Comparison of ENCODE assay signal across 9 cellular contexts in the genomic region with DNA sequence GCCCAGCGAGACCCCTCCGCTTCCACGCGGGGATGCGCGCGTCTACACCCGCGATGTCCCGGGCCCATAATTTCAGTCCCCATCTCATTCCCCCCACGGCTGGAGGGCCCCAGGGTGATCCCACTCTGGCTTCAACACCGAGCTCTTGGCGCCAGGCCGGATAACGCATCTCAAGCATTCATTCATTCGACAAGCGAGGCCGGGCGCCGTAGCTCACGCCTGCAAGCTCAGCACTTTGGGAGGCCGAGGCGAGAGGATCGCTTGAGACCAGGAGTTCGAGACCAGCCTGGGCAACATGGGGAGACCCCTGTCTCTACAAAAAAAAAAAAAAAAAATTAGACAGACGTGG. TPM values are rescaled to one million over a fixed set of nuclear protein-coding genes. Genes with fewer than 3 reads are reported as not detected.
A peak's percentile ranks its signal among the peaks of the same experiment; 100 is the strongest.
DNase-seq lines count a peak whose midpoint lies in the region; ATAC-seq, FAIRE-seq and TF ChIP-seq lines count a peak whose summit lies in the region.
"Had no signal": no experiment of that assay in that cellular context is flagged by ENCODE, and none has a peak within 500 bp of the region (broad histone marks: within the 10 kb centered on the region; RNA-seq: fewer than 3 reads in every experiment).

No MANE protein-coding gene starts in this region.

- H3K4me3 ChIP-seq in keratinocyte (ENCODE audit: control insufficient read depth in 2 of 3, extremely low read depth in 1 of 3, insufficient read depth in 2 of 3, low read depth in 1 of 3, low read length in 3 of 3) (peak overlapping the region; percentile 36 to 57 (median 49)), tibial artery (peak overlapping the region; percentile 49 to 60)

- TF ChIP-seq POLR2A in GM12891 (IDR thresholded peaks at IDR 0.05; ENCODE audit: low read depth, low read length), result no peak

- no peak for FAIRE-seq in keratinocyte (lab: Jason Lieb, UNC)
- no peak for FAIRE-seq in GM12891 (lab: Jason Lieb, UNC)
- FAIRE-seq: G401.6 had no signal

- no peaks in the 10 kb centered on the region for H3K27me3 Mint-ChIP-seq in activated T-cell treated with anti-CD3 and anti-CD28 coated beads, Interleukin-2, amount 50 U/mL, for 24 hours
- H3K27me3 Mint-ChIP-seq in activated naive CD8-positive, alpha-beta T cell treated with anti-CD3 and anti-CD28 coated beads, Interleukin-2, amount 50 U/mL, for 24 hours, result no peaks in the 10 kb centered on the region

- H4K20me1 ChIP-seq in keratinocyte (ENCODE audit: control insufficient read depth, extremely low read depth, insufficient read depth, low read length), result no peaks in the 10 kb centered on the region

- peak overlapping the region; percentile 44 for H3K9ac ChIP-seq in keratinocyte (ENCODE audit: control insufficient read depth, extremely low read depth, insufficient read depth, low read length)

- dilution Hi-C loops in keratinocyte (cut with MboI; ENCODE audit: extremely low pct_ligation_motif_present, low sequenced_read_pairs), result loop anchor here (25.0 kb wide), 1 partner anchor 159 kb away; a partner anchor contains a TSS

- H3K36me3 ChIP-seq in keratinocyte (ENCODE audit: control insufficient read depth in 2 of 2, extremely low read depth in 1 of 2, insufficient read depth in 2 of 2, low read length in 2 of 2) (peaks cover 0 to 10% of the 10 kb centered on the region in 2 experiments), tibial artery (peaks cover 0 to 20% (median 15%) of the 10 kb centered on the region in 3 donors)

- H3K9me3 ChIP-seq in keratinocyte (ENCODE audit: control insufficient read depth, low read depth, low read length), result no peaks in the 10 kb centered on the region
- H3K9me3 ChIP-seq in tibial artery, result no peaks in the 10 kb centered on the region

- peaks cover 42% of the 10 kb centered on the region for H3K36me3 Mint-ChIP-seq in activated T-cell treated with anti-CD3 and anti-CD28 coated beads, Interleukin-2, amount 50 U/mL, for 24 hours (ENCODE audit: low read depth)
- peaks cover 33% of the 10 kb centered on the region for H3K36me3 Mint-ChIP-seq in activated naive CD8-positive, alpha-beta T cell treated with anti-CD3 and anti-CD28 coated beads, Interleukin-2, amount 50 U/mL, for 24 hours (ENCODE audit: low read depth)

- no peak for ATAC-seq in activated naive CD8-positive, alpha-beta T cell treated with anti-CD3 and anti-CD28 coated beads, Interleukin-2, amount 50 U/mL, for 24 hours
- ATAC-seq in GM19023 (IDR thresholded peaks at IDR 0.05; ENCODE audit: unreplicated experiment), result no peak

- no peaks in the 10 kb centered on the region for H3K9me3 Mint-ChIP-seq in activated T-cell treated with anti-CD3 and anti-CD28 coated beads, Interleukin-2, amount 50 U/mL, for 24 hours
- H3K9me3 Mint-ChIP-seq in activated naive CD8-positive, alpha-beta T cell treated with anti-CD3 and anti-CD28 coated beads, Interleukin-2, amount 50 U/mL, for 24 hours, result no peaks in the 10 kb centered on the region

- peaks cover 8% of the 10 kb centered on the region for H3K4me1 ChIP-seq in keratinocyte (ENCODE audit: control insufficient read depth, extremely low read depth, insufficient read depth, low read length)
- H3K4me1 ChIP-seq in tibial artery, result peaks cover 0 to 17% (median 8%) of the 10 kb centered on the region in 4 donors

- H3K27ac ChIP-seq in keratinocyte (ENCODE audit: control insufficient read depth, insufficient read depth, low read length) (no peak overlapping the region), tibial artery (peak overlapping the region; percentile 44 to 47)

- intact Hi-C loops in tibial artery (cut with DNase I; ENCODE audit: low total_unique reads), result no loop called here

- peak overlapping the region; percentile 82 for H3K4me2 ChIP-seq in keratinocyte (ENCODE audit: control insufficient read depth, extremely low read depth, insufficient read depth, low read depth, low read length)

- peak overlapping the region; percentile 78 for H3K27ac Mint-ChIP-seq in activated T-cell treated with anti-CD3 and anti-CD28 coated beads, Interleukin-2, amount 50 U/mL, for 24 hours
- H3K27ac Mint-ChIP-seq in activated naive CD8-positive, alpha-beta T cell treated with anti-CD3 and anti-CD28 coated beads, Interleukin-2, amount 50 U/mL, for 24 hours, result peak overlapping the region; percentile 56

- peaks cover 35% of the 10 kb centered on the region for H3K4me1 Mint-ChIP-seq in activated T-cell treated with anti-CD3 and anti-CD28 coated beads, Interleukin-2, amount 50 U/mL, for 24 hours (ENCODE audit: low read depth)
- H3K4me1 Mint-ChIP-seq in activated naive CD8-positive, alpha-beta T cell treated with anti-CD3 and anti-CD28 coated beads, Interleukin-2, amount 50 U/mL, for 24 hours, result peaks cover 47% of the 10 kb centered on the region

- no peaks in the 10 kb centered on the region for H3K79me2 ChIP-seq in keratinocyte (ENCODE audit: control insufficient read depth, insufficient read depth, low read length)

- peak overlapping the region; percentile 82 for H2AFZ ChIP-seq in keratinocyte (ENCODE audit: control insufficient read depth, low read length)

- DNase-seq in activated T-cell treated with anti-CD3 and anti-CD28 coated beads, Interleukin-2, amount 50 U/mL, for 24 hours, result no peak
- no peak for DNase-seq in activated T-cell treated with anti-CD3 and anti-CD28 coated beads for 4 hours
- DNase-seq in activated naive CD8-positive, alpha-beta T cell treated with anti-CD3 and anti-CD28 coated beads, Interleukin-2, amount 50 U/mL, for 24 hours, result no peak
- no peak for DNase-seq in keratinocyte (ENCODE audit: low read depth, low spot score)
- DNase-seq in tibial artery, result peak in 1 of 2 donors; percentile 74
- DNase-seq in GM12891 (ENCODE audit: insufficient read length, low spot score), result no peak
- DNase-seq in stimulated activated CD4-positive, alpha-beta T cell treated with anti-CD3 and anti-CD28 coated beads, Interleukin-1b, Interleukin-23, amount 100 ng/mL, for 48 hours, result no peak

- H3K4me3 Mint-ChIP-seq in activated T-cell treated with anti-CD3 and anti-CD28 coated beads, Interleukin-2, amount 50 U/mL, for 24 hours, result peak overlapping the region; percentile 43
- peak overlapping the region; percentile 49 for H3K4me3 Mint-ChIP-seq in activated naive CD8-positive, alpha-beta T cell treated with anti-CD3 and anti-CD28 coated beads, Interleukin-2, amount 50 U/mL, for 24 hours

- H3K27me3 ChIP-seq in keratinocyte (ENCODE audit: control insufficient read depth, extremely low read depth, insufficient read depth, low read length), result no peaks in the 10 kb centered on the region
- no peaks in the 10 kb centered on the region for H3K27me3 ChIP-seq in tibial artery

- no peaks in the 10 kb centered on the region for H3K9me1 ChIP-seq in keratinocyte (ENCODE audit: control insufficient read depth, extremely low read depth, insufficient read depth, low read length)

- TF ChIP-seq CTCF in keratinocyte (optimal IDR thresholded peaks at IDR 0.05 in 1 of 3, IDR thresholded peaks at IDR 0.05 in 1 of 3, conservative IDR thresholded peaks at IDR 0.05 in 1 of 3; ENCODE audit: extremely low read depth in 1 of 3, insufficient read depth in 2 of 3, low read length in 3 of 3), result no peak
- TF ChIP-seq CTCF in tibial artery (IDR thresholded peaks at IDR 0.05), result no peak

RNA-seq across cellular contexts. Expression of a gene that starts 5.9 kb away (rescaled TPM):
- 0.05 to 0.13 TPM (median 0.09 TPM) in 3 replicates for polyA plus RNA-seq in keratinocyte
- polyA plus RNA-seq in keratinocyte (2011; ENCODE audit: low read depth), result not detected
- 0.05 TPM in 1 of 2 replicates, not detected in the other for polyA plus RNA-seq in keratinocyte (2011; cell fraction: cytosol; rRNA removed)
- 0.08 and 0.25 TPM in 2 replicates for polyA plus RNA-seq in keratinocyte (2011; cell fraction: nucleus; rRNA removed)
- polyA plus RNA-seq in keratinocyte (2012; ENCODE audit: low replicate concordance), result 0.10 and 0.16 TPM in 2 replicates
- 0.10 TPM in 1 of 3 replicates, not detected in the others for polyA minus RNA-seq in keratinocyte
- polyA minus RNA-seq in keratinocyte (2011; cell fraction: cytosol; rRNA and poly(A)+ RNA removed), result not detected
- not detected in 2 replicates for polyA minus RNA-seq in keratinocyte (2011; cell fraction: nucleus; rRNA and poly(A)+ RNA removed)
- polyA plus RNA-seq in GM12891 (2012; ENCODE audit: low read depth, missing spikeins), result 18.1 TPM

RNA-seq across cellular contexts. Expression of a gene that starts 9.6 kb away (rescaled TPM):
- 32.3 to 43.5 TPM (median 36.9 TPM) in 3 replicates for polyA plus RNA-seq in keratinocyte
- polyA plus RNA-seq in keratinocyte (2011; ENCODE audit: low read depth), result 40.1 TPM
- polyA plus RNA-seq in keratinocyte (2011; cell fraction: cytosol; rRNA removed), result 17.6 and 31.6 TPM in 2 replicates
- polyA plus RNA-seq in keratinocyte (2011; cell fraction: nucleus; rRNA removed), result 52.5 and 59.3 TPM in 2 replicates
- polyA plus RNA-seq in keratinocyte (2012; ENCODE audit: low replicate concordance), result 18.9 and 51.9 TPM in 2 replicates
- polyA minus RNA-seq in keratinocyte, result 41.8 to 158 TPM (median 56.7 TPM) in 3 replicates
- 33.6 TPM for polyA minus RNA-seq in keratinocyte (2011; cell fraction: cytosol; rRNA and poly(A)+ RNA removed)
- polyA minus RNA-seq in keratinocyte (2011; cell fraction: nucleus; rRNA and poly(A)+ RNA removed), result 29.9 and 34.5 TPM in 2 replicates
- 87.1 TPM for polyA plus RNA-seq in GM12891 (2012; ENCODE audit: low read depth, missing spikeins)

RNA-seq across cellular contexts. Expression of a gene that starts 10.5 kb away (rescaled TPM):
- 33.6 to 48.4 TPM (median 36.4 TPM) in 3 replicates for polyA plus RNA-seq in keratinocyte
- 3.8 TPM for polyA plus RNA-seq in keratinocyte (2011; ENCODE audit: low read depth)
- 22.5 and 33.5 TPM in 2 replicates for polyA plus RNA-seq in keratinocyte (2011; cell fraction: cytosol; rRNA removed)
- 79.6 and 89.4 TPM in 2 replicates for polyA plus RNA-seq in keratinocyte (2011; cell fraction: nucleus; rRNA removed)
- 4.5 and 30.0 TPM in 2 replicates for polyA plus RNA-seq in keratinocyte (2012; ENCODE audit: low replicate concordance)
- polyA minus RNA-seq in keratinocyte, result 17.1 to 22.3 TPM (median 18.2 TPM) in 3 replicates
- polyA minus RNA-seq in keratinocyte (2011; cell fraction: cytosol; rRNA and poly(A)+ RNA removed), result 34.5 TPM
- 13.7 and 15.5 TPM in 2 replicates for polyA minus RNA-seq in keratinocyte (2011; cell fraction: nucleus; rRNA and poly(A)+ RNA removed)
- polyA plus RNA-seq in GM12891 (2012; ENCODE audit: low read depth, missing spikeins), result 60.6 TPM

RNA-seq across cellular contexts. Expression of a gene that starts 14.9 kb away (rescaled TPM):
- polyA plus RNA-seq in keratinocyte, result 2.4 to 7.1 TPM (median 3.2 TPM) in 3 replicates
- 7.7 TPM for polyA plus RNA-seq in keratinocyte (2011; ENCODE audit: low read depth)
- 1.1 and 2.3 TPM in 2 replicates for polyA plus RNA-seq in keratinocyte (2011; cell fraction: cytosol; rRNA removed)
- polyA plus RNA-seq in keratinocyte (2011; cell fraction: nucleus; rRNA removed), result 12.3 and 20.1 TPM in 2 replicates
- 7.4 and 8.2 TPM in 2 replicates for polyA plus RNA-seq in keratinocyte (2012; ENCODE audit: low replicate concordance)
- 2.5 to 5.4 TPM (median 3.8 TPM) in 3 replicates for polyA minus RNA-seq in keratinocyte
- polyA minus RNA-seq in keratinocyte (2011; cell fraction: cytosol; rRNA and poly(A)+ RNA removed), result 4.4 TPM
- 5.6 and 7.4 TPM in 2 replicates for polyA minus RNA-seq in keratinocyte (2011; cell fraction: nucleus; rRNA and poly(A)+ RNA removed)
- 35.3 TPM for polyA plus RNA-seq in GM12891 (2012; ENCODE audit: low read depth, missing spikeins)

RNA-seq across cellular contexts. Expression of a gene that starts 23.1 kb away (rescaled TPM):
- 106 to 207 TPM (median 124 TPM) in 3 replicates for polyA plus RNA-seq in keratinocyte
- polyA plus RNA-seq in keratinocyte (2011; ENCODE audit: low read depth), result 198 TPM
- 124 and 200 TPM in 2 replicates for polyA plus RNA-seq in keratinocyte (2011; cell fraction: cytosol; rRNA removed)
- polyA plus RNA-seq in keratinocyte (2011; cell fraction: nucleus; rRNA removed), result 178 and 186 TPM in 2 replicates
- polyA plus RNA-seq in keratinocyte (2012; ENCODE audit: low replicate concordance), result 141 and 202 TPM in 2 replicates
- 57.3 to 125 TPM (median 69.0 TPM) in 3 replicates for polyA minus RNA-seq in keratinocyte
- 112 TPM for polyA minus RNA-seq in keratinocyte (2011; cell fraction: cytosol; rRNA and poly(A)+ RNA removed)
- 39.7 and 41.9 TPM in 2 replicates for polyA minus RNA-seq in keratinocyte (2011; cell fraction: nucleus; rRNA and poly(A)+ RNA removed)
- 234 TPM for polyA plus RNA-seq in GM12891 (2012; ENCODE audit: low read depth, missing spikeins)
